In genomic region chr14:32940711-32941667, GRCh38 we compare ENCODE assay signal across 2 cellular contexts.
TF ChIP-seq lines count a peak whose summit lies in the region.

No MANE protein-coding gene starts in this region.

TF ChIP-seq in HepG2, 621 proteins besides CTCF, POLR2A, EP300 and RAD21:
- TF ChIP-seq ZNF781 (CRISPR knock-in tag; IDR thresholded peaks at IDR 0.05; ENCODE audit: borderline replicate concordance, not compliant biosample characterization) (no peak), ETV5 (CRISPR knock-in tag; IDR thresholded peaks at IDR 0.05; ENCODE audit: borderline replicate concordance) (no peak), PCBP1 (IDR thresholded peaks at IDR 0.05; ENCODE audit: borderline replicate concordance, low read depth, low read length) (peak; percentile 94; the same call in 1 of the 2 replicates), PHF20 (CRISPR knock-in tag; IDR thresholded peaks at IDR 0.05) (no peak), NFE2L2 (IDR thresholded peaks at IDR 0.05; ENCODE audit: low read length) (no peak), ZNF343 (CRISPR knock-in tag; IDR thresholded peaks at IDR 0.05) (no peak), HNRNPK (IDR thresholded peaks at IDR 0.05; ENCODE audit: low read depth, low read length, poor library complexity, severe bottlenecking) (peak; percentile 100), ELF3 (CRISPR knock-in tag; IDR thresholded peaks at IDR 0.05) (no peak), PTBP1 (IDR thresholded peaks at IDR 0.05; ENCODE audit: low read depth, low read length, poor library complexity, severe bottlenecking) (no peak), NR3C1 (CRISPR knock-in tag; IDR thresholded peaks at IDR 0.05) (no peak), HNRNPL (IDR thresholded peaks at IDR 0.05; ENCODE audit: low read depth, low read length) (no peak), SP5 (CRISPR knock-in tag; IDR thresholded peaks at IDR 0.05; ENCODE audit: borderline replicate concordance, low read depth) (no peak), ZNF280D (CRISPR knock-in tag; IDR thresholded peaks at IDR 0.05) (no peak)

TF ChIP-seq in neural cell, 6 proteins besides CTCF, POLR2A, EP300 and RAD21:
- TF ChIP-seq REST (IDR thresholded peaks at IDR 0.05; ENCODE audit: borderline replicate concordance) (no peak), TAF1 (IDR thresholded peaks at IDR 0.05; ENCODE audit: low read depth) (no peak), SMC3 (conservative IDR thresholded peaks at IDR 0.05; ENCODE audit: poor library complexity) (no peak), MXI1 (conservative IDR thresholded peaks at IDR 0.05; ENCODE audit: poor library complexity, severe bottlenecking) (no peak), POLR2AphosphoS5 (IDR thresholded peaks at IDR 0.05) (no peak), EZH2 (IDR thresholded peaks at IDR 0.05; ENCODE audit: borderline replicate concordance, insufficient read depth, low read length, poor library complexity, severe bottlenecking) (no peak)
